In the genomic region with DNA sequence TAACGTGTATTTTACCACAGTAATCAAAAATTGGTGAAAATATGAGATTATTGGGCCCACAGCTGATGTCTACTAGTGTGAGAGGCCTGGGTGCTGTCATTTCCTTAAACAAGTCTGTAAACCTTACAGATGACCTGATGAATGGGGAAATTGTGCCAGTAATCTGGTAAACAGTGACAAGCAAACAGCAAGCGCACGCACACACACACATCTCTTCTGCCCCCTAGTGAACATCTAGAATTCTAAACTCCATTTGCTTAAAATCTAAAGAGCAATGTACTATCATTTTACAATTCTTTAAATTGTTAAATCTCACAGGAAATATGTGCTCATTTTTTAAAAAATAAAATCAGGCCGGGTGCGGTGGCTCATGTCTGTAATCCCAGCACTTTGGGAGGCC, we compare ENCODE assay signal across 8 cellular contexts. TPM values are rescaled to one million over a fixed set of nuclear protein-coding genes. Genes with fewer than 3 reads are reported as not detected.
A peak's percentile ranks its signal among the peaks of the same experiment; 100 is the strongest.
DNase-seq lines count a peak whose midpoint lies in the region; ATAC-seq and TF ChIP-seq lines count a peak whose summit lies in the region.

No MANE protein-coding gene starts in this region.

- POLR2A ChIA-PET in IMR-90 (lab: Charles Lee; ENCODE audit: unreplicated experiment), result no interaction called here

- H3K27ac Mint-ChIP-seq in natural killer cell treated with Interleukin-12 subunit alpha and Interleukin-12 subunit beta and Interleukin-15 and Interleukin-18, amount 100 ng/mL, for 72 hours, result no peak overlapping the region

- no peak overlapping the region for H3K4ac ChIP-seq in IMR-90 (ENCODE audit: low read depth, low read length)

- H3K27me3 Mint-ChIP-seq in natural killer cell treated with Interleukin-12 subunit alpha and Interleukin-12 subunit beta and Interleukin-15 and Interleukin-18, amount 100 ng/mL, for 72 hours, result peaks cover 0 to 4% of the 10 kb centered on the region in 2 donors

- H2AK9ac ChIP-seq in IMR-90 (replicated peaks; ENCODE audit: low read depth, low read length, poor library complexity), result no peak overlapping the region

- WGBS in IMR-90 (ENCODE audit: extremely low coverage in 2 of 2, insufficient read length in 1 of 2), 2 experiments, result no CpG with 5 or more reads among the region's 5 CpGs

- no peak overlapping the region for H3K4me3 Mint-ChIP-seq in natural killer cell treated with Interleukin-12 subunit alpha and Interleukin-12 subunit beta and Interleukin-15 and Interleukin-18, amount 100 ng/mL, for 72 hours

- H4K20me1 ChIP-seq in DND-41 (ENCODE audit: insufficient read depth, low read length) (no peaks in the 10 kb centered on the region), IMR-90 (ENCODE audit: insufficient read depth, low read length) (no peaks in the 10 kb centered on the region)

- intact Hi-C loops in IMR-90 (cut with micrococcal nuclease), result loop anchor here (1.0 to 5.0 kb wide), 3 partner anchors 156 to 245 kb away; a partner anchor contains a TSS

- CTCF ChIA-PET in IMR-90 (lab: Yijun Ruan, JAX), result no interaction called here

- no peak overlapping the region for H2BK120ac ChIP-seq in IMR-90 (ENCODE audit: low read depth, low read length)

- H3K36me3 ChIP-seq in DND-41 (ENCODE audit: insufficient read depth, low read length) (no peaks in the 10 kb centered on the region), IMR-90 (ENCODE audit: control insufficient read depth, insufficient read depth, low read length) (no peaks in the 10 kb centered on the region)

- 0 out of 3 replicates have a peak, but pooled peaks have one; percentile 59 for ATAC-seq in DND-41 (ENCODE audit: insufficient read depth, low read depth)
- ATAC-seq in IMR-90 (ENCODE audit: low read depth), result peak; percentile 86
- ATAC-seq in natural killer cell treated with Interleukin-12 subunit alpha and Interleukin-12 subunit beta and Interleukin-15 and Interleukin-18, amount 100 ng/mL, for 72 hours, result peak; percentile 65 to 66
- ATAC-seq in GM19023 (IDR thresholded peaks at IDR 0.05; ENCODE audit: unreplicated experiment), result no peak
- ATAC-seq in GM21737 (IDR thresholded peaks at IDR 0.05; ENCODE audit: unreplicated experiment), result no peak
- no peak for ATAC-seq in GM21423 (IDR thresholded peaks at IDR 0.05; ENCODE audit: unreplicated experiment)

- H3K4me2 ChIP-seq in DND-41 (ENCODE audit: insufficient read depth, low read length) (no peak overlapping the region), IMR-90 (ENCODE audit: low read depth, low read length) (no peak overlapping the region)

- H3K4me3 ChIP-seq in DND-41 (ENCODE audit: low read depth in 1 of 2, low read length in 2 of 2) (no peak overlapping the region), IMR-90 (ENCODE audit: insufficient read depth, low read depth, low read length) (no peak overlapping the region), epithelial cell of proximal tubule (ENCODE audit: low read depth, low read length) (no peak overlapping the region)

- no peak for TF ChIP-seq POLR2A in IMR-90 (IDR thresholded peaks at IDR 0.05; ENCODE audit: low read depth, low read length)

- no peak overlapping the region for H4K5ac ChIP-seq in IMR-90 (ENCODE audit: low read depth, low read length)

- no peaks in the 10 kb centered on the region for H3K9me3 Mint-ChIP-seq in natural killer cell treated with Interleukin-12 subunit alpha and Interleukin-12 subunit beta and Interleukin-15 and Interleukin-18, amount 100 ng/mL, for 72 hours

- TF ChIP-seq RAD21 in IMR-90 (IDR thresholded peaks at IDR 0.05; ENCODE audit: low read length), result peak; percentile 71

- no peaks in the 10 kb centered on the region for H3K79me2 ChIP-seq in DND-41 (ENCODE audit: insufficient read depth, low read length)

- H3K4me1 ChIP-seq in DND-41 (ENCODE audit: insufficient read depth, low read length) (no peaks in the 10 kb centered on the region), IMR-90 (ENCODE audit: control insufficient read depth, insufficient read depth, low read length) (no peaks in the 10 kb centered on the region)

- H2BK15ac ChIP-seq in IMR-90 (ENCODE audit: low read depth, low read length), result no peak overlapping the region

- dilution Hi-C loops in IMR-90 (cut with HindIII; ENCODE audit: low sequenced_read_pairs, unreplicated experiment), result no loop called here

- H3K79me1 ChIP-seq in IMR-90 (ENCODE audit: low read depth in 1 of 2, low read length in 2 of 2), result no peaks in the 10 kb centered on the region

- no peak overlapping the region for H3K56ac ChIP-seq in IMR-90 (ENCODE audit: extremely low read depth, insufficient read depth, low read length)

- no peak overlapping the region for H3K23ac ChIP-seq in IMR-90 (ENCODE audit: low read depth, low read length)

- H3K27ac ChIP-seq in DND-41 (ENCODE audit: low read length) (no peak overlapping the region), IMR-90 (ENCODE audit: insufficient read depth, low read length) (no peak overlapping the region)

- H4K8ac ChIP-seq in IMR-90 (ENCODE audit: low read depth in 2 of 2, low read length in 2 of 2), result no peak overlapping the region

- H4K91ac ChIP-seq in IMR-90 (ENCODE audit: insufficient read depth, low read depth, low read length), result no peak overlapping the region

- TF ChIP-seq CTCF in DND-41 (IDR thresholded peaks at IDR 0.05; ENCODE audit: borderline replicate concordance, extremely low read depth, low read length, poor library complexity, severe bottlenecking), result peak; percentile 58
- TF ChIP-seq CTCF in IMR-90 (conservative IDR thresholded peaks at IDR 0.05; ENCODE audit: low read depth, low read length), result peak; percentile 68
- TF ChIP-seq CTCF in epithelial cell of proximal tubule (conservative IDR thresholded peaks at IDR 0.05; ENCODE audit: low read depth, low read length), result peak; percentile 70

- H3K9ac ChIP-seq in DND-41 (ENCODE audit: low read depth, low read length) (no peak overlapping the region), IMR-90 (ENCODE audit: low read depth, low read length) (no peak overlapping the region)

- DNase-seq in DND-41, result peak; percentile 16
- DNase-seq in IMR-90, result peak; percentile 58
- peak; percentile 14 for DNase-seq in SIG-M5 (lab: John Stamatoyannopoulos, UW)
- DNase-seq in epithelial cell of proximal tubule (ENCODE audit: low read depth), result no peak
- no peak for DNase-seq in natural killer cell treated with Interleukin-12 subunit alpha and Interleukin-12 subunit beta and Interleukin-15 and Interleukin-18, amount 100 ng/mL, for 72 hours (ENCODE audit: low spot score)

- H3K9me1 ChIP-seq in IMR-90 (ENCODE audit: insufficient read depth, low read length), result no peaks in the 10 kb centered on the region

- H2BK5ac ChIP-seq in IMR-90 (ENCODE audit: low read depth, low read length, poor library complexity, severe bottlenecking), result no peak overlapping the region

- H3K27me3 ChIP-seq in DND-41 (ENCODE audit: insufficient read depth, low read length, poor library complexity) (no peaks in the 10 kb centered on the region), IMR-90 (ENCODE audit: control insufficient read depth, insufficient read depth, low read length) (peaks cover 12% of the 10 kb centered on the region)

- peaks cover 4 to 12% of the 10 kb centered on the region in 2 donors for H3K4me1 Mint-ChIP-seq in natural killer cell treated with Interleukin-12 subunit alpha and Interleukin-12 subunit beta and Interleukin-15 and Interleukin-18, amount 100 ng/mL, for 72 hours (ENCODE audit: low read depth in 2 of 2)

- in situ Hi-C loops in IMR-90 (cut with MboI; ENCODE audit: low sequenced_read_pairs), result loop anchor here (10.0 kb wide), 1 partner anchor 243 kb away; a partner anchor contains a TSS

- H3K36me3 Mint-ChIP-seq in natural killer cell treated with Interleukin-12 subunit alpha and Interleukin-12 subunit beta and Interleukin-15 and Interleukin-18, amount 100 ng/mL, for 72 hours, result no peaks in the 10 kb centered on the region

- no peak overlapping the region for H2AK5ac ChIP-seq in IMR-90 (ENCODE audit: low read depth, low read length)

- no peak overlapping the region for H2AFZ ChIP-seq in DND-41 (ENCODE audit: low read depth, low read length)
- H2AFZ ChIP-seq in IMR-90 (replicated peaks; ENCODE audit: low read length, poor library complexity), result no peak overlapping the region

- no peak overlapping the region for H3K18ac ChIP-seq in IMR-90 (ENCODE audit: low read depth, low read length)

- H3K14ac ChIP-seq in IMR-90 (replicated peaks; ENCODE audit: low read depth, low read length), result no peak overlapping the region

- H3K9me3 ChIP-seq in DND-41 (ENCODE audit: insufficient read depth, low read length, severe bottlenecking), result no peaks in the 10 kb centered on the region
- H3K9me3 ChIP-seq in IMR-90 (ENCODE audit: control insufficient read depth, insufficient read depth, low read length), result no peaks in the 10 kb centered on the region

- H2BK20ac ChIP-seq in IMR-90 (ENCODE audit: low read depth, low read length), result no peak overlapping the region

- BruUV-seq in IMR-90 (replicated peaks; lab: Mats Ljungman, UMichigan), result no TSS peak

TF ChIP-seq in IMR-90, 13 proteins besides CTCF, POLR2A, EP300 and RAD21:
- no peak for TF ChIP-seq RFX5 (IDR thresholded peaks at IDR 0.05; ENCODE audit: low read depth, low read length)
- no peak for TF ChIP-seq CHD1 (IDR thresholded peaks at IDR 0.05; ENCODE audit: low read depth, low read length)
- no peak for TF ChIP-seq RCOR1 (IDR thresholded peaks at IDR 0.05; ENCODE audit: insufficient replicate concordance, low read length)
- TF ChIP-seq CEBPB (IDR thresholded peaks at IDR 0.05; ENCODE audit: low read depth, low read length), result no peak
- peak; percentile 65 for TF ChIP-seq SMC3 (IDR thresholded peaks at IDR 0.05; ENCODE audit: low read depth, low read length)

RNA-seq across cellular contexts. Expression of a gene that starts 7.5 kb away (rescaled TPM):
- total RNA-seq in IMR-90 (2012; rRNA removed) (13.1 and 13.3 TPM in 2 replicates), epithelial cell of proximal tubule (34.8 and 38.1 TPM in 2 replicates)
- 22.3 and 23.0 TPM in 2 replicates for polyA plus RNA-seq in IMR-90 (2012; rRNA removed)
- polyA plus RNA-seq in IMR-90 (2012; cell fraction: cytosol; rRNA removed), result 14.6 and 21.5 TPM in 2 replicates
- polyA plus RNA-seq in IMR-90 (2012; cell fraction: nucleus; rRNA removed; ENCODE audit: low replicate concordance), result 30.5 and 31.7 TPM in 2 replicates
- total RNA-seq in natural killer cell treated with Interleukin-12 subunit alpha and Interleukin-12 subunit beta and Interleukin-15 and Interleukin-18, amount 100 ng/mL, for 72 hours, result 100 to 1,000 TPM; 109 to 215 TPM

Comparison
In these comparisons a context has a peak if more than half of its experiments do, and no peak if none do; other contexts are left out.
1. ATAC-seq: peak in DND-41 (single experiment), IMR-90 (single experiment) and natural killer cell treated with Interleukin-12 subunit alpha and Interleukin-12 subunit beta and Interleukin-15 and Interleukin-18, amount 100 ng/mL, for 72 hours (2 of 2); none in GM19023 (single experiment), GM21737 (single experiment) and GM21423 (single experiment).
2. DNase-seq: peak in DND-41 (single experiment), IMR-90 (single experiment) and SIG-M5 (single experiment); none in epithelial cell of proximal tubule (single experiment) and natural killer cell treated with Interleukin-12 subunit alpha and Interleukin-12 subunit beta and Interleukin-15 and Interleukin-18, amount 100 ng/mL, for 72 hours (single experiment).
3. Peak in every context shown above with its lines, with median percentiles within 50 percentile points of each other: CTCF ChIP-seq.